25 cellular contexts compared by ENCODE assay signal in genomic region chr4:138461065-138461464, GRCh38.
"Had no signal": no experiment of that assay in that cellular context is flagged by ENCODE, and none has a peak within 500 bp of the region (broad histone marks: within the 10 kb centered on the region; RNA-seq: fewer than 3 reads in every experiment).

No MANE protein-coding gene starts in this region.

- H3K27ac ChIP-seq: colonic mucosa, epithelial cell of prostate, esophagus squamous epithelium, gastrocnemius medialis, heart right ventricle, left lung, lower lobe of right lung had no signal

- H3K4me3 ChIP-seq: colonic mucosa, esophagus squamous epithelium, gastrocnemius medialis, heart right ventricle, left lung, lower lobe of right lung had no signal

- ATAC-seq: effector memory CD8-positive, alpha-beta T cell; esophagus mucosa; gastrocnemius medialis; heart right ventricle; left lung; left ventricle myocardium superior; lower lobe of right lung had no signal

- H3K9me3 ChIP-seq: colonic mucosa, esophagus squamous epithelium, gastrocnemius medialis, heart right ventricle, left lung, lower lobe of right lung had no signal

- H3K36me3 ChIP-seq: colonic mucosa, esophagus squamous epithelium, gastrocnemius medialis, heart right ventricle, left lung, lower lobe of right lung had no signal

- H3K27me3 ChIP-seq: colonic mucosa, esophagus squamous epithelium, gastrocnemius medialis, heart right ventricle, left lung had no signal

- H3K4me1 ChIP-seq: colonic mucosa, esophagus squamous epithelium, gastrocnemius medialis, heart right ventricle, left lung, lower lobe of right lung had no signal

- DNase-seq: cerebellar nuclear complex; colonic mucosa; cortex of kidney; effector CD8-positive, alpha-beta T cell; effector memory CD8-positive, alpha-beta T cell; endodermal cell; erythroblast; esophagus squamous epithelium; foreskin fibroblast; foreskin melanocyte; gastrocnemius medialis; glutamatergic neuron; head of caudate nucleus; heart right ventricle; hypothalamus; immature natural killer cell; islet precursor cell; kidney; kidney glomerular epithelial cell; left lung; left ventricle myocardium superior; lower lobe of right lung; mesenchymal stem cell had no signal
